In genomic region chr7:128741491-128741890, GRCh38 we compare ENCODE assay signal across 1 cellular context.
TF ChIP-seq lines count a peak whose summit lies in the region.

No MANE protein-coding gene starts in this region.

TF ChIP-seq in endothelial cell of umbilical vein, 7 proteins besides CTCF, POLR2A, EP300 and RAD21 (continued from another document):
- TF ChIP-seq GATA2 (IDR thresholded peaks at IDR 0.05; ENCODE audit: insufficient read depth, insufficient read length, low read depth, low read length) = no peak
- no peak for TF ChIP-seq EZH2 (IDR thresholded peaks at IDR 0.05; ENCODE audit: borderline replicate concordance, low read depth, low read length, severe bottlenecking)
- no peak for TF ChIP-seq MYC (IDR thresholded peaks at IDR 0.05; ENCODE audit: low read depth, low read length)
- TF ChIP-seq JUN (IDR thresholded peaks at IDR 0.05; ENCODE audit: borderline replicate concordance, insufficient read depth, insufficient read length, low read depth) = no peak
